ENCODE assay signal across 1 cellular context in the genomic region with DNA sequence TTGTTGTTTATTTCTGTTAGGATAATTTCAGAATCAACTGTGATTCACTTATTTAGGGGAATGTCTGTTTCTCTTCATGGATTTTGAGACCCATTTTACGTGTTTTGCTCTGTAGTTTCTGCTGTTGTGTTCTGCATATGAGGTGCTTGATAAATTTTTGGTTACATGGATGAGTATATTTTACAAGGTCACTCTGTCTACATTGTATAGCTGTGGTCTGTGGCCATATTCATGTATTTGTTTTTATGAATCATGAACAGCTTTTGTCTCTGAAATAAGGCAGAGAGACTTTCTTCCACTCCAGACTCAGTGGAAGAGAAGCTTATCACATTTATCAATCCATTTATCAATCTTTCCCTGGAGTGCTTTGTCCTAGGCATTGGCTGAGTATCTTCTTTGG.
TF ChIP-seq lines count a peak whose summit lies in the region.

No MANE protein-coding gene starts in this region.

TF ChIP-seq in A549, 52 proteins besides CTCF, POLR2A, EP300 and RAD21 (continued from another document):
- TF ChIP-seq, protein P1, sequence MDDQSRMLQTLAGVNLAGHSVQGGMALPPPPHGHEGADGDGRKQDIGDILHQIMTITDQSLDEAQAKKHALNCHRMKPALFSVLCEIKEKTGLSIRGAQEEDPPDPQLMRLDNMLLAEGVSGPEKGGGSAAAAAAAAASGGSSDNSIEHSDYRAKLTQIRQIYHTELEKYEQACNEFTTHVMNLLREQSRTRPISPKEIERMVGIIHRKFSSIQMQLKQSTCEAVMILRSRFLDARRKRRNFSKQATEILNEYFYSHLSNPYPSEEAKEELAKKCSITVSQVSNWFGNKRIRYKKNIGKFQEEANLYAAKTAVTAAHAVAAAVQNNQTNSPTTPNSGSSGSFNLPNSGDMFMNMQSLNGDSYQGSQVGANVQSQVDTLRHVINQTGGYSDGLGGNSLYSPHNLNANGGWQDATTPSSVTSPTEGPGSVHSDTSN (IDR thresholded peaks at IDR 0.05): no peak
- TF ChIP-seq, protein P2, sequence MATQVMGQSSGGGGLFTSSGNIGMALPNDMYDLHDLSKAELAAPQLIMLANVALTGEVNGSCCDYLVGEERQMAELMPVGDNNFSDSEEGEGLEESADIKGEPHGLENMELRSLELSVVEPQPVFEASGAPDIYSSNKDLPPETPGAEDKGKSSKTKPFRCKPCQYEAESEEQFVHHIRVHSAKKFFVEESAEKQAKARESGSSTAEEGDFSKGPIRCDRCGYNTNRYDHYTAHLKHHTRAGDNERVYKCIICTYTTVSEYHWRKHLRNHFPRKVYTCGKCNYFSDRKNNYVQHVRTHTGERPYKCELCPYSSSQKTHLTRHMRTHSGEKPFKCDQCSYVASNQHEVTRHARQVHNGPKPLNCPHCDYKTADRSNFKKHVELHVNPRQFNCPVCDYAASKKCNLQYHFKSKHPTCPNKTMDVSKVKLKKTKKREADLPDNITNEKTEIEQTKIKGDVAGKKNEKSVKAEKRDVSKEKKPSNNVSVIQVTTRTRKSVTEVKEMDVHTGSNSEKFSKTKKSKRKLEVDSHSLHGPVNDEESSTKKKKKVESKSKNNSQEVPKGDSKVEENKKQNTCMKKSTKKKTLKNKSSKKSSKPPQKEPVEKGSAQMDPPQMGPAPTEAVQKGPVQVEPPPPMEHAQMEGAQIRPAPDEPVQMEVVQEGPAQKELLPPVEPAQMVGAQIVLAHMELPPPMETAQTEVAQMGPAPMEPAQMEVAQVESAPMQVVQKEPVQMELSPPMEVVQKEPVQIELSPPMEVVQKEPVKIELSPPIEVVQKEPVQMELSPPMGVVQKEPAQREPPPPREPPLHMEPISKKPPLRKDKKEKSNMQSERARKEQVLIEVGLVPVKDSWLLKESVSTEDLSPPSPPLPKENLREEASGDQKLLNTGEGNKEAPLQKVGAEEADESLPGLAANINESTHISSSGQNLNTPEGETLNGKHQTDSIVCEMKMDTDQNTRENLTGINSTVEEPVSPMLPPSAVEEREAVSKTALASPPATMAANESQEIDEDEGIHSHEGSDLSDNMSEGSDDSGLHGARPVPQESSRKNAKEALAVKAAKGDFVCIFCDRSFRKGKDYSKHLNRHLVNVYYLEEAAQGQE (IDR thresholded peaks at IDR 0.05): no peak
- TF ChIP-seq RFX5 (IDR thresholded peaks at IDR 0.05): no peak
- no peak for TF ChIP-seq BHLHE40 (IDR thresholded peaks at IDR 0.05; ENCODE audit: low read depth, low read length)
- TF ChIP-seq FOSB (CRISPR knock-in tag; IDR thresholded peaks at IDR 0.05): no peak
- TF ChIP-seq, protein P3, sequence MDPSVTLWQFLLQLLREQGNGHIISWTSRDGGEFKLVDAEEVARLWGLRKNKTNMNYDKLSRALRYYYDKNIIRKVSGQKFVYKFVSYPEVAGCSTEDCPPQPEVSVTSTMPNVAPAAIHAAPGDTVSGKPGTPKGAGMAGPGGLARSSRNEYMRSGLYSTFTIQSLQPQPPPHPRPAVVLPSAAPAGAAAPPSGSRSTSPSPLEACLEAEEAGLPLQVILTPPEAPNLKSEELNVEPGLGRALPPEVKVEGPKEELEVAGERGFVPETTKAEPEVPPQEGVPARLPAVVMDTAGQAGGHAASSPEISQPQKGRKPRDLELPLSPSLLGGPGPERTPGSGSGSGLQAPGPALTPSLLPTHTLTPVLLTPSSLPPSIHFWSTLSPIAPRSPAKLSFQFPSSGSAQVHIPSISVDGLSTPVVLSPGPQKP (IDR thresholded peaks at IDR 0.05; ENCODE audit: low read depth, low read length): no peak
